In the genomic region with DNA sequence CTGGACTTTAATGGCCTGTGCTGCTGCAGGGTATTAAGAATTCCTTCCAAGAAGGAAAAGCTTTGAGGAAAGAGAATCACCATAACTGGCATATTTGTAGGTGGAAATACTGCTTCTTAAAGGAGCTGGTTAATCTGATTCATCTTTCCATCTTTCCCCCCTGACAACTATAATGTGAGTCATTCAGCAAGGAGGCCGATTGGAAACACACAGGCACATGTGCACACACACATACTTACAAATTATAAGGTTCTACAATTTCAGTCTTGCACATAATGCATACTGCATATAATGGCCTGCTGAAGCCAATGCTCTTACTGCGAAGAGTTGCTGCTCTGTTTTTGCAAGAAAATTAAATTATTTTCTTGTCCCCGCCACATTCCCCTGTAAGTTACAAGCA, we compare ENCODE assay signal across 12 cellular contexts.
"Had no signal": no experiment of that assay in that cellular context is flagged by ENCODE, and none has a peak within 500 bp of the region (broad histone marks: within the 10 kb centered on the region; RNA-seq: fewer than 3 reads in every experiment).

No MANE protein-coding gene starts in this region.

- H3K27me3 ChIP-seq: suprapubic skin, transverse colon, vagina had no signal

- H3K27ac ChIP-seq: skin epidermis, suprapubic skin, transverse colon, vagina had no signal

- H3K4me1 ChIP-seq: suprapubic skin, transverse colon, vagina had no signal

- DNase-seq: activated CD4-positive, alpha-beta T cell treated with anti-CD3 and anti-CD28 coated beads, Interleukin-2, amount 50 U/mL, for 48 hours; activated T-cell treated with anti-CD3 and anti-CD28 coated beads for 4 hours; effector memory CD8-positive, alpha-beta T cell; hypothalamus; left ventricle myocardium superior; occipital lobe; right cardiac atrium; T-helper 17 cell; transverse colon had no signal

- H3K36me3 ChIP-seq: suprapubic skin, transverse colon, vagina had no signal

- H3K9me3 ChIP-seq: suprapubic skin, transverse colon, vagina had no signal

- H3K4me3 ChIP-seq: skin epidermis, suprapubic skin, transverse colon, vagina had no signal

- ATAC-seq: effector memory CD8-positive, alpha-beta T cell; left ventricle myocardium superior; right cardiac atrium; T-helper 17 cell had no signal
